ENCODE assay signal across 10 cellular contexts in the genomic region with DNA sequence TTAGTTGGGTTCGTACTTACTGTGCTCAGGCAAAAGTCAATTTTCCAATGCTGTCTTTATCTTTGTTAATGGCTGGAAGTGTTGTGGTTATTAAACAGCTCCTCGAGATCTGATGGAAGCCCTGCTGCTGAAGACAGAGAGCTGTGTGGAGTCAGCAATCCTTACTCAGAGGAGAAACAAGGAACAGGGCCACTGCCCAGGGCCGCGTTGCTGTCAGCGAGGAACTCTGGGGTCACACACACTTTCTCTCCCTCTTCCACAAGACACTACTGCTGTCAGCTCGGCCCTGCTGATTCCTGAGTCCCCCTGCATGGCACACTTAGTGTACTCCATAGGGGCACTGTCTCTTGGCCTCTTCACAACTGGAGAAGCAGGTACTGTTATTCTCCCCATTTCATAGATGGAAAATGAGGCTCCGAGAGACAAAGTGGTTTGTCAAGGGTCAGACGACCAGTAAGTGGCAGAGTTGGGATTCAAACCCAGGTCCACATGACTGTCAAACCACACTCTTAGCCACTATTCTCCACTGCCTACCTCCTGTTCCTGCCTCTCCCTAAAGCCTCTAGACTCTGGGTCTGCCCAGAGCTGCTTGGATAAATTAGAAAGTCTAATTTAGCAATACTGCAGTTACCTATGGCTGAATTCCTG. TPM values are rescaled to one million over a fixed set of nuclear protein-coding genes. Genes with fewer than 3 reads are reported as not detected.
DNase-seq lines count a peak whose midpoint lies in the region; ATAC-seq, FAIRE-seq and TF ChIP-seq lines count a peak whose summit lies in the region.
"Had no signal": no experiment of that assay in that cellular context is flagged by ENCODE, and none has a peak within 500 bp of the region (broad histone marks: within the 10 kb centered on the region; RNA-seq: fewer than 3 reads in every experiment).

No MANE protein-coding gene starts in this region.

- H3K36me3 Mint-ChIP-seq in activated CD4-positive, alpha-beta T cell treated with anti-CD3 and anti-CD28 coated beads for 36 hours (ENCODE audit: low read depth): no peaks in the 10 kb centered on the region
- H3K36me3 Mint-ChIP-seq in MCF 10A (ENCODE audit: insufficient read depth, unreplicated experiment): peaks cover 6% of the 10 kb centered on the region
- H3K36me3 Mint-ChIP-seq in stimulated activated effector memory CD8-positive, alpha-beta T cell treated with anti-CD3 and anti-CD28 coated beads, Interleukin-12 subunit alpha, Interleukin-12 subunit beta, amount 100 ng/mL, for 72 hours: no peaks in the 10 kb centered on the region

- FAIRE-seq in GM19239 (lab: Jason Lieb, UNC): no peak
- FAIRE-seq: G401.6 had no signal

- CTCF ChIA-PET in activated CD4-positive, alpha-beta T cell treated with anti-CD3 and anti-CD28 coated beads for 36 hours (lab: Charles Lee): interaction anchor here (0.7 to 2.8 kb wide), 4 partner anchors 10 to 51 kb away, joined by 3 to 11 read pairs (median 4); no protein-coding TSS in a partner anchor
- CTCF ChIA-PET in MCF 10A (lab: Yijun Ruan, JAX): interaction anchor here (1.3 kb wide), 1 partner anchor 9 kb away, joined by 3 read pairs; no protein-coding TSS in a partner anchor

- no peak for DNase-seq in activated CD4-positive, alpha-beta T cell treated with anti-CD3 and anti-CD28 coated beads for 36 hours
- DNase-seq in activated CD4-positive, alpha-beta T cell treated with anti-CD3 and anti-CD28 coated beads for 4 hours: no peak
- no peak for DNase-seq in MCF 10A (ENCODE audit: unreplicated experiment)
- no peak for DNase-seq in stimulated activated effector memory CD8-positive, alpha-beta T cell treated with anti-CD3 and anti-CD28 coated beads, Interleukin-12 subunit alpha, Interleukin-12 subunit beta, amount 100 ng/mL, for 72 hours (ENCODE audit: low spot score in 2 of 2)
- no peak for DNase-seq in GM19239 (ENCODE audit: insufficient read length, low spot score)
- no peak for DNase-seq in activated CD4-positive, CD25-positive, alpha-beta regulatory T cell treated with anti-CD3 and anti-CD28 coated beads, Interleukin-2, amount 50 U/mL, for 72 hours

- BruUV-seq in MCF 10A (replicated peaks; lab: Mats Ljungman, UMichigan): TSS peak; percentile 76

- H3K27ac Mint-ChIP-seq in activated CD4-positive, alpha-beta T cell treated with anti-CD3 and anti-CD28 coated beads for 36 hours: no peak overlapping the region
- H3K27ac Mint-ChIP-seq in MCF 10A (ENCODE audit: low read depth, unreplicated experiment): peak overlapping the region; percentile 39
- H3K27ac Mint-ChIP-seq in stimulated activated effector memory CD8-positive, alpha-beta T cell treated with anti-CD3 and anti-CD28 coated beads, Interleukin-12 subunit alpha, Interleukin-12 subunit beta, amount 100 ng/mL, for 72 hours: peak overlapping the region; percentile 87

- intact Hi-C loops in activated CD4-positive, alpha-beta T cell treated with anti-CD3 and anti-CD28 coated beads for 36 hours (cut with DNase I, micrococcal nuclease): no loop called here
- intact Hi-C loops in MCF 10A (cut with micrococcal nuclease): no loop called here

- POLR2A ChIA-PET in activated CD4-positive, alpha-beta T cell treated with anti-CD3 and anti-CD28 coated beads for 36 hours (lab: Charles Lee): no interaction called here
- POLR2A ChIA-PET in MCF 10A (lab: Yijun Ruan, JAX): interaction anchor here (1.0 to 2.4 kb wide), 5 partner anchors 9 to 29 kb away, joined by 3 to 11 read pairs (median 3); a partner anchor contains a TSS

- H3K4me3 Mint-ChIP-seq in activated CD4-positive, alpha-beta T cell treated with anti-CD3 and anti-CD28 coated beads for 36 hours: no peak overlapping the region
- H3K4me3 Mint-ChIP-seq in MCF 10A (ENCODE audit: unreplicated experiment): no peak overlapping the region
- H3K4me3 Mint-ChIP-seq in stimulated activated effector memory CD8-positive, alpha-beta T cell treated with anti-CD3 and anti-CD28 coated beads, Interleukin-12 subunit alpha, Interleukin-12 subunit beta, amount 100 ng/mL, for 72 hours: peak overlapping the region; percentile 28

- TF ChIP-seq CTCF in MCF 10A (IDR thresholded peaks at IDR 0.05; ENCODE audit: unreplicated experiment): no peak

- H3K27me3 Mint-ChIP-seq in activated CD4-positive, alpha-beta T cell treated with anti-CD3 and anti-CD28 coated beads for 36 hours: no peaks in the 10 kb centered on the region
- H3K27me3 Mint-ChIP-seq in MCF 10A (ENCODE audit: insufficient read depth, unreplicated experiment): no peaks in the 10 kb centered on the region

- no peaks in the 10 kb centered on the region for H3K9me3 Mint-ChIP-seq in activated CD4-positive, alpha-beta T cell treated with anti-CD3 and anti-CD28 coated beads for 36 hours (ENCODE audit: low read depth)
- no peaks in the 10 kb centered on the region for H3K9me3 Mint-ChIP-seq in MCF 10A (ENCODE audit: unreplicated experiment)
- no peaks in the 10 kb centered on the region for H3K9me3 Mint-ChIP-seq in stimulated activated effector memory CD8-positive, alpha-beta T cell treated with anti-CD3 and anti-CD28 coated beads, Interleukin-12 subunit alpha, Interleukin-12 subunit beta, amount 100 ng/mL, for 72 hours

- ATAC-seq in activated CD4-positive, alpha-beta T cell treated with anti-CD3 and anti-CD28 coated beads for 36 hours: peak; percentile 3
- peak; percentile 5 for ATAC-seq in HG03432 (IDR thresholded peaks at IDR 0.05; ENCODE audit: unreplicated experiment)
- ATAC-seq in stimulated activated effector memory CD8-positive, alpha-beta T cell treated with anti-CD3 and anti-CD28 coated beads, Interleukin-12 subunit alpha, Interleukin-12 subunit beta, amount 100 ng/mL, for 72 hours: no peak
- ATAC-seq in GM19463 (IDR thresholded peaks at IDR 0.05; ENCODE audit: unreplicated experiment): no peak
- ATAC-seq: left lobe of liver had no signal

- H3K4me1 Mint-ChIP-seq in activated CD4-positive, alpha-beta T cell treated with anti-CD3 and anti-CD28 coated beads for 36 hours: peaks cover 37% of the 10 kb centered on the region
- peaks cover 27% of the 10 kb centered on the region for H3K4me1 Mint-ChIP-seq in MCF 10A (ENCODE audit: insufficient read depth, unreplicated experiment)
- H3K4me1 Mint-ChIP-seq in stimulated activated effector memory CD8-positive, alpha-beta T cell treated with anti-CD3 and anti-CD28 coated beads, Interleukin-12 subunit alpha, Interleukin-12 subunit beta, amount 100 ng/mL, for 72 hours: peaks cover 52% of the 10 kb centered on the region

RNA-seq across cellular contexts. Expression of a gene that starts 29.3 kb away (rescaled TPM):
- 100 to 1,000 TPM in 1 of 2 experiments, 10 to 100 TPM in 1; 69.8 to 125 TPM for total RNA-seq in activated CD4-positive, alpha-beta T cell treated with anti-CD3 and anti-CD28 coated beads for 36 hours
- total RNA-seq in MCF 10A (2022): 80.7 and 133 TPM in 2 replicates

Comparison
In these comparisons a context has a peak if more than half of its experiments do, and no peak if none do; other contexts are left out.
1. ATAC-seq: peak in activated CD4-positive, alpha-beta T cell treated with anti-CD3 and anti-CD28 coated beads for 36 hours (single experiment) and HG03432 (single experiment); none in stimulated activated effector memory CD8-positive, alpha-beta T cell treated with anti-CD3 and anti-CD28 coated beads, Interleukin-12 subunit alpha, Interleukin-12 subunit beta, amount 100 ng/mL, for 72 hours (single experiment) and GM19463 (single experiment).